Comparison of ENCODE assay signal across 29 cellular contexts in genomic region chr3:160576621-160577020, GRCh38.
"Had no signal": no experiment of that assay in that cellular context is flagged by ENCODE, and none has a peak within 500 bp of the region (broad histone marks: within the 10 kb centered on the region; RNA-seq: fewer than 3 reads in every experiment).

No MANE protein-coding gene starts in this region.

- H3K9me3 Mint-ChIP-seq: T-helper 2 cell treated with Interferon-gamma antibody and Interleukin-4, amounts not matched to agents 5 μg/mL and 100 μg/mL, for 36 hours had no signal

- H3K4me3 ChIP-seq: adrenal gland, body of pancreas, esophagus squamous epithelium had no signal

- H3K36me3 ChIP-seq: adrenal gland, esophagus squamous epithelium, WERI-Rb-1 had no signal

- H3K27me3 ChIP-seq: adrenal gland, body of pancreas, esophagus squamous epithelium had no signal

- H3K9me3 ChIP-seq: adrenal gland, body of pancreas had no signal

- H3K27ac ChIP-seq: adrenal gland, body of pancreas, epithelial cell of prostate, esophagus squamous epithelium, WERI-Rb-1 had no signal

- H3K27ac Mint-ChIP-seq: activated B cell treated with CpG ODN at 0.5 μM for 24 hours; activated CD8-positive, alpha-beta T cell treated with anti-CD3 and anti-CD28 coated beads for 36 hours; activated naive CD4-positive, alpha-beta T cell treated with anti-CD3 and anti-CD28 coated beads for 36 hours; activated naive CD4-positive, alpha-beta T cell treated with anti-CD3 and anti-CD28 coated beads, Interleukin-2, amount 50 U/mL, for 24 hours; activated naive CD8-positive, alpha-beta T cell treated with anti-CD3 and anti-CD28 coated beads for 36 hours; activated naive CD8-positive, alpha-beta T cell treated with anti-CD3 and anti-CD28 coated beads, Interleukin-2, amount 50 U/mL, for 24 hours; activated T-helper 2 cell treated with anti-CD3 and anti-CD28 coated beads, Interferon-gamma antibody, Interleukin-2, Interleukin-4, amounts not matched to agents 10 μg/mL and 5 μg/mL and 100 μg/mL, durations not matched to agents 14 hours and 24 hours and 36 hours; T-helper 17 cell; T-helper 2 cell treated with Interferon-gamma antibody and Interleukin-4, amounts not matched to agents 5 μg/mL and 100 μg/mL, for 36 hours had no signal

- DNase-seq: activated B cell treated with CpG ODN at 0.5 μM for 24 hours; activated CD4-positive, alpha-beta T cell treated with anti-CD3 and anti-CD28 coated beads for 48 hours; activated CD4-positive, alpha-beta T cell treated with anti-CD3 and anti-CD28 coated beads, Interleukin-2, amount 50 U/mL, for 1 hour; activated CD4-positive, alpha-beta T cell treated with anti-CD3 and anti-CD28 coated beads, Interleukin-2, amount 50 U/mL, for 48 hours; activated CD8-positive, alpha-beta memory T cell treated with anti-CD3 and anti-CD28 coated beads for 24 hours; activated CD8-positive, alpha-beta T cell treated with anti-CD3 and anti-CD28 coated beads for 36 hours; activated effector memory CD4-positive, alpha-beta T cell treated with anti-CD3 and anti-CD28 coated beads, Interleukin-2, amount 50 U/mL, for 16 hours; activated naive CD4-positive, alpha-beta T cell treated with anti-CD3 and anti-CD28 coated beads for 36 hours; activated naive CD8-positive, alpha-beta T cell treated with anti-CD3 and anti-CD28 coated beads for 36 hours; activated naive CD8-positive, alpha-beta T cell treated with anti-CD3 and anti-CD28 coated beads, Interleukin-2, amount 50 U/mL, for 24 hours; activated T-cell treated with anti-CD3 and anti-CD28 coated beads, Interleukin-2, amount 50 U/mL, for 4 hours; adrenal gland; amygdala; aorta; body of pancreas; effector CD8-positive, alpha-beta T cell; esophagus squamous epithelium; foreskin melanocyte; head of caudate nucleus; T-helper 1 cell; T-helper 17 cell; T1000; WERI-Rb-1 had no signal

- H3K4me3 Mint-ChIP-seq: activated B cell treated with CpG ODN at 0.5 μM for 24 hours; activated CD8-positive, alpha-beta T cell treated with anti-CD3 and anti-CD28 coated beads for 36 hours; activated naive CD4-positive, alpha-beta T cell treated with anti-CD3 and anti-CD28 coated beads for 36 hours; activated naive CD4-positive, alpha-beta T cell treated with anti-CD3 and anti-CD28 coated beads, Interleukin-2, amount 50 U/mL, for 24 hours; activated naive CD8-positive, alpha-beta T cell treated with anti-CD3 and anti-CD28 coated beads for 36 hours; activated naive CD8-positive, alpha-beta T cell treated with anti-CD3 and anti-CD28 coated beads, Interleukin-2, amount 50 U/mL, for 24 hours; activated T-cell treated with anti-CD3 and anti-CD28 coated beads, Interleukin-2, amount 50 U/mL, for 4 hours; central memory CD8-positive, alpha-beta T cell; T-helper 17 cell; T-helper 2 cell treated with Interferon-gamma antibody and Interleukin-4, amounts not matched to agents 5 μg/mL and 100 μg/mL, for 36 hours had no signal

- H3K4me1 Mint-ChIP-seq: activated B cell treated with CpG ODN at 0.5 μM for 24 hours; activated naive CD4-positive, alpha-beta T cell treated with anti-CD3 and anti-CD28 coated beads, Interleukin-2, amount 50 U/mL, for 24 hours; activated naive CD8-positive, alpha-beta T cell treated with anti-CD3 and anti-CD28 coated beads, Interleukin-2, amount 50 U/mL, for 24 hours; central memory CD8-positive, alpha-beta T cell; T-helper 17 cell had no signal

- H3K4me1 ChIP-seq: adrenal gland, body of pancreas, esophagus squamous epithelium had no signal

- ATAC-seq: activated CD4-positive, CD25-positive, alpha-beta regulatory T cell treated with anti-CD3 and anti-CD28 coated beads, Interleukin-2, amount 50 U/mL, for 24 hours; activated CD8-positive, alpha-beta T cell treated with anti-CD3 and anti-CD28 coated beads for 36 hours; activated naive CD8-positive, alpha-beta T cell treated with anti-CD3 and anti-CD28 coated beads, Interleukin-2, amount 50 U/mL, for 24 hours; activated T-cell treated with anti-CD3 and anti-CD28 coated beads, Interleukin-2, amount 50 U/mL, for 4 hours; body of pancreas; T-helper 17 cell had no signal
